ENCODE assay signal across 8 cellular contexts in the genomic region with DNA sequence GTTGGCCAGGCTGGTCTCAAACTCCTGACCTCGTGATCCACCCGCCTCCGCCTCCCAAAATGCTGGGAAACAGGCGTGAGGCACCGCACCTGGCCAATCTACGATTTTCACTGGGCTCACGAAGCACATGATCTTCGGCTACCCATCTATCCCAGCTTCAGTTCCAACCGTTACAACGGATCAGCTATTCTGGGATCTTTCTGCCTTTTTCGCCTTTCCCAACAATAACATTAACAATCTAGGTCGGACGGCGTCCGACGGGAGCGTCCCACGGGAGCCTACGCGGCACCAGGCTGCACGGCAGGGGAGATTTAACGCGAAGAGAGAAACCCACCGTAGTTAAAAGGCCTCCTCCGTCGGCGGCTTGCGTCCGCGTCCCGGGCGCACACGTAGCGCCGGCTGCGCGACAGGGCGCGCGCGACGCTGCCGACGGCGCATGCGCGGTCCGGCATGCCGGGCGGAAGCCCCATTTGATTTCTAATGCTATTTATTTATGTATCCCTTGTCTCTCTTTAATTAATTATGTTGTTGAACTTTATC.
DNase-seq lines count a peak whose midpoint lies in the region; ATAC-seq and TF ChIP-seq lines count a peak whose summit lies in the region.

MSL3B (minus strand) TSS at position 394 of the 540 bp plus-strand sequence.

- H3K4me3 ChIP-seq in ascending aorta (peak within 1 kb of the TSS; percentile 55 to 59), iPS-15b (ENCODE audit: low read depth, low read length) (peak within 1 kb of the TSS; percentile 74)

- no peaks in the 10 kb centered on the region for H3K4me1 ChIP-seq in ascending aorta
- no peaks in the 10 kb centered on the region for H3K4me1 ChIP-seq in iPS-15b (ENCODE audit: control insufficient read depth, insufficient read depth, low read length)

- TF ChIP-seq CTCF in ascending aorta (IDR thresholded peaks at IDR 0.05), result no peak
- no peak for TF ChIP-seq CTCF in omental fat pad (IDR thresholded peaks at IDR 0.05)

- H3K9me3 ChIP-seq in ascending aorta (no peaks in the 10 kb centered on the region), iPS-15b (ENCODE audit: control insufficient read depth, insufficient read depth, low read length) (no peaks in the 10 kb centered on the region)

- H3K27me3 ChIP-seq in ascending aorta (no peaks in the 10 kb centered on the region), iPS-15b (ENCODE audit: control insufficient read depth, insufficient read depth, low read length) (peaks cover 3% of the 10 kb centered on the region)

- DNase-seq in SW480 (ENCODE audit: low spot score), result peak; percentile 47
- DNase-seq in ascending aorta (ENCODE audit: low spot score in 2 of 2), result no peak
- DNase-seq in stimulated activated CD4-positive, alpha-beta T cell treated with anti-CD3 and anti-CD28 coated beads, Interleukin-15, amount 100 ng/mL, for 48 hours (ENCODE audit: low read depth in 2 of 2), result peak; percentile 31 to 41
- DNase-seq in KBM-7, result no peak
- no peak for DNase-seq in omental fat pad (ENCODE audit: low spot score)

- H3K27ac ChIP-seq in ascending aorta, result no peak within 1 kb of the TSS

- ATAC-seq in HG03520 (IDR thresholded peaks at IDR 0.05; ENCODE audit: unreplicated experiment) (peak; percentile 79), omental fat pad (ENCODE audit: low FRiP score) (no peak)

- TF ChIP-seq POLR2A in GM18526 (IDR thresholded peaks at IDR 0.05; ENCODE audit: extremely low read depth, insufficient read length), result peak; percentile 51

- peak within 1 kb of the TSS; percentile 68 for H3K9ac ChIP-seq in iPS-15b (ENCODE audit: low read depth, low read length)

- intact Hi-C loops in ascending aorta (cut with DNase I), result no loop called here

- in situ Hi-C loops in KBM-7 (cut with MboI; ENCODE audit: low pct_unique_long_range_greater_than_20kb, low sequenced_read_pairs), result no loop called here

- no peaks in the 10 kb centered on the region for H3K36me3 ChIP-seq in ascending aorta
- no peaks in the 10 kb centered on the region for H3K36me3 ChIP-seq in iPS-15b (ENCODE audit: control insufficient read depth, insufficient read depth, low read length)

Comparison
In these comparisons a context has a peak if more than half of its experiments do, and no peak if none do; other contexts are left out.
1. DNase-seq: peak in SW480 (single experiment) and stimulated activated CD4-positive, alpha-beta T cell treated with anti-CD3 and anti-CD28 coated beads, Interleukin-15, amount 100 ng/mL, for 48 hours (2 of 2); none in ascending aorta (0 of 2), KBM-7 (single experiment) and omental fat pad (single experiment).